Comparison of ENCODE assay signal across 12 cellular contexts in the genomic region with DNA sequence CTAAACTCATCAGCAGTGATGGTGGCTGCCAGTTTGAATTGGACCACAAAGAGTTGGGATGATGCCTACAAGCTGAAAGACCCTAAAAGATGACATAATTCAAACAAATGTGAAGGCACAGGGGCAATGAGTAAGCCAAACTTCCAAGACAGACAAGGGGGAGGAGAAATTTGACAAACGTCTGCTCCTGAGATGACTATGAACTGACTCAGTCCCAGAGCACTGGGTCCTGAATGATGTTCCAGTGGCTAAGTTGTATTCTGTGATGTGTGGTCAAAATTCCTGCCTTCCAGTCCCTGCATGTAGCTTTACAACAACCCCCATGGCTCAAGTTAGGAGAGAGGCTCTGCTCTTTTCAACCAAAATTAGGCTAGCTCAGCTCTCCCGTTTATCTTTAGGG.
DNase-seq lines count a peak whose midpoint lies in the region; ATAC-seq, FAIRE-seq and TF ChIP-seq lines count a peak whose summit lies in the region.
"Had no signal": no experiment of that assay in that cellular context is flagged by ENCODE, and none has a peak within 500 bp of the region (broad histone marks: within the 10 kb centered on the region; RNA-seq: fewer than 3 reads in every experiment).

No MANE protein-coding gene starts in this region.

- no peaks in the 10 kb centered on the region for H3K79me2 ChIP-seq in astrocyte (ENCODE audit: insufficient read depth, low read length)

- no peaks in the 10 kb centered on the region for H3K27me3 Mint-ChIP-seq in astrocyte (ENCODE audit: low read depth, unreplicated experiment)

- CTCF ChIA-PET in AG04450 (lab: Charles Lee): interaction anchor here (1.0 to 1.7 kb wide), 4 partner anchors 9 to 197 kb away, joined by 3 to 11 read pairs (median 8); no protein-coding TSS in a partner anchor

- H2AFZ ChIP-seq in astrocyte (ENCODE audit: low read depth, low read length): no peak overlapping the region

- peak overlapping the region; percentile 90 for H3K27ac Mint-ChIP-seq in astrocyte (ENCODE audit: unreplicated experiment)
- H3K27ac Mint-ChIP-seq: CD4-positive, CD25-positive, alpha-beta regulatory T cell had no signal

- DNase-seq in AG04450 (ENCODE audit: low read depth, low spot score) (no peak), HS-27A (ENCODE audit: low read depth) (peak; percentile 93), astrocyte (ENCODE audit: low read depth) (peak; percentile 95), islet precursor cell (peak; percentile 90), OCI-M1 (lab: John Stamatoyannopoulos, UW) (no peak), body of pancreas (no peak)
- no peak for DNase-seq in central memory CD4-positive, alpha-beta T cell
- DNase-seq: CD4-positive, CD25-positive, alpha-beta regulatory T cell; Right ventricle myocardium superior had no signal

- WGBS in body of pancreas, 2 donors: 51 to 69% methylated on average over 2 of the region's 2 CpGs

- H3K4me3 ChIP-seq in AG04450 (ENCODE audit: low read depth, low read length) (no peak overlapping the region), astrocyte (ENCODE audit: insufficient read depth, low read depth, low read length) (peak overlapping the region; percentile 3), body of pancreas (no peak overlapping the region)
- H3K4me3 ChIP-seq: prostate gland had no signal

- H3K4me1 ChIP-seq in astrocyte (ENCODE audit: insufficient read depth, low read length) (peaks cover 54% of the 10 kb centered on the region), body of pancreas (peaks cover 16% of the 10 kb centered on the region)

- peaks cover 2% of the 10 kb centered on the region for H3K36me3 Mint-ChIP-seq in astrocyte (ENCODE audit: low read depth, unreplicated experiment)
- H3K36me3 Mint-ChIP-seq: CD4-positive, CD25-positive, alpha-beta regulatory T cell had no signal

- no peak for TF ChIP-seq POLR2A in body of pancreas (IDR thresholded peaks at IDR 0.05)

- H3K27me3 ChIP-seq in AG04450 (ENCODE audit: control insufficient read depth, insufficient read depth, low read length): no peaks in the 10 kb centered on the region
- H3K27me3 ChIP-seq in astrocyte (ENCODE audit: insufficient read depth, low read length): no peaks in the 10 kb centered on the region
- H3K27me3 ChIP-seq in body of pancreas: no peaks in the 10 kb centered on the region

- H3K4me1 Mint-ChIP-seq in astrocyte (ENCODE audit: low read depth, unreplicated experiment): peaks cover 55% of the 10 kb centered on the region

- no peaks in the 10 kb centered on the region for H4K20me1 ChIP-seq in astrocyte (ENCODE audit: insufficient read depth, low read length)

- peak; percentile 95 for FAIRE-seq in astrocyte (lab: Jason Lieb, UNC)
- FAIRE-seq: islet of Langerhans had no signal

- no peak for ATAC-seq in HG02870 (IDR thresholded peaks at IDR 0.05; ENCODE audit: unreplicated experiment)
- ATAC-seq in body of pancreas: no peak

- H3K36me3 ChIP-seq in astrocyte (ENCODE audit: insufficient read depth, low read length) (no peaks in the 10 kb centered on the region), body of pancreas (replicated peaks in 1 of 2; ENCODE audit: insufficient read depth in 1 of 2, low read depth in 2 of 2) (no peaks in the 10 kb centered on the region)
- H3K36me3 ChIP-seq: prostate gland had no signal

- no peak overlapping the region for H3K4me3 Mint-ChIP-seq in astrocyte (ENCODE audit: unreplicated experiment)
- H3K4me3 Mint-ChIP-seq: CD4-positive, CD25-positive, alpha-beta regulatory T cell had no signal

- intact Hi-C loops in body of pancreas (cut with DNase I): no loop called here

- no peaks in the 10 kb centered on the region for H3K9me3 Mint-ChIP-seq in astrocyte (ENCODE audit: unreplicated experiment)

- no peak for TF ChIP-seq CTCF in AG04450 (IDR thresholded peaks at IDR 0.05; ENCODE audit: low read depth, low read length)
- no peak for TF ChIP-seq CTCF in astrocyte (IDR thresholded peaks at IDR 0.05; ENCODE audit: insufficient read depth, low read depth, low read length)
- no peak for TF ChIP-seq CTCF in body of pancreas (IDR thresholded peaks at IDR 0.05)

- POLR2A ChIA-PET in AG04450 (lab: Yijun Ruan, JAX): interaction anchor here (0.6 to 1.7 kb wide), 2 partner anchors 32 to 36 kb away, joined by 3 to 6 read pairs; no protein-coding TSS in a partner anchor

- peak overlapping the region; percentile 80 for H3K9ac ChIP-seq in astrocyte (ENCODE audit: low read length)

- H3K27ac ChIP-seq in AG04450 (ENCODE audit: low read depth, low read length) (peak overlapping the region; percentile 80), astrocyte (ENCODE audit: low read depth, low read length) (peak overlapping the region; percentile 95), body of pancreas (peak overlapping the region in 1 of 4 donors; percentile 88)
- H3K27ac ChIP-seq: prostate gland had no signal

- peak overlapping the region; percentile 82 for H3K4me2 ChIP-seq in astrocyte (ENCODE audit: low read length)

- no peaks in the 10 kb centered on the region for H3K9me3 ChIP-seq in AG04450 (ENCODE audit: control insufficient read depth, insufficient read depth, low read length)
- H3K9me3 ChIP-seq in astrocyte (ENCODE audit: insufficient read depth, low read depth, low read length): no peaks in the 10 kb centered on the region
- no peaks in the 10 kb centered on the region for H3K9me3 ChIP-seq in body of pancreas
- H3K9me3 ChIP-seq: prostate gland had no signal

Comparison
In these comparisons a context has a peak if more than half of its experiments do, and no peak if none do; other contexts are left out.
1. DNase-seq: peak in HS-27A (single experiment), astrocyte (single experiment) and islet precursor cell (single experiment); none in AG04450 (single experiment), central memory CD4-positive, alpha-beta T cell (single experiment), OCI-M1 (single experiment) and body of pancreas (0 of 4).